ENCODE assay signal across 20 cellular contexts in the genomic region with DNA sequence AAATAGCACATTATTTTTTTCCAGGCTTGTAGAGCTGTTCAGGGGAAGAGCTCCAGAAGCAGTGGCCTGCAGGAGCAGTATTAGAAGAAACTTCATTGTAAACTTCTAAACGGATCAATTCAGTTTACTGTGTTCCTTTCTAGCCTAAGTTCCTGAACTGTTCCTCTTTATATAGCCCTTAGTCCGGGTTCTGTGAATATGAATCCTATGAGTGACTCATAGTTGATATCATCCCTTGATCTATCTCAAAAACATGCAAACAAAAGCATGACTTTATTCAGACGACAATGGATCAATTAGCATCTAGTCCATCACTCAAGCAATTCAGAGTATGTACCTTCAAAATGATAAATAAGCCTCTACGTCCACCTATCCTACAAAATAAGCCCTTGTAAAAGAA. TPM values are rescaled to one million over a fixed set of nuclear protein-coding genes. Genes with fewer than 3 reads are reported as not detected.
"Had no signal": no experiment of that assay in that cellular context is flagged by ENCODE, and none has a peak within 500 bp of the region (broad histone marks: within the 10 kb centered on the region; RNA-seq: fewer than 3 reads in every experiment).

TSS of gene MMP12 (minus strand) at position 141 of the 400 bp plus-strand sequence. CDS start at position 96, 45 bp downstream.

- H3K27ac ChIP-seq: gastroesophageal sphincter, parathyroid adenoma, prostate gland, right lobe of liver, tibial nerve, upper lobe of right lung had no signal

- H3K9me3 ChIP-seq: gastroesophageal sphincter, prostate gland, right lobe of liver, tibial nerve, upper lobe of right lung had no signal

- H3K4me3 ChIP-seq: gastroesophageal sphincter, prostate gland, right lobe of liver, tibial nerve, upper lobe of right lung had no signal

- H3K9ac ChIP-seq: parathyroid adenoma had no signal

- H3K36me3 ChIP-seq: gastroesophageal sphincter, prostate gland, right lobe of liver, tibial nerve, upper lobe of right lung had no signal

- ATAC-seq: esophagus mucosa; gastroesophageal sphincter; left lobe of liver; naive thymus-derived CD4-positive, alpha-beta T cell; right lobe of liver; stimulated activated effector memory CD8-positive, alpha-beta T cell treated with anti-CD3 and anti-CD28 coated beads, Interleukin-12 subunit alpha, Interleukin-12 subunit beta, amount 100 ng/mL, for 72 hours; upper lobe of right lung had no signal

- H3K4me1 ChIP-seq: gastroesophageal sphincter, parathyroid adenoma, prostate gland, right lobe of liver, tibial nerve, upper lobe of right lung had no signal

- DNase-seq: dermis blood vessel endothelial cell; endodermal cell; foreskin fibroblast; glutamatergic neuron; islet precursor cell; mammary epithelial cell; naive thymus-derived CD4-positive, alpha-beta T cell; nephron progenitor cell; retina; right lobe of liver; stimulated activated CD4-positive, alpha-beta T cell treated with anti-CD3 and anti-CD28 coated beads, Interleukin-4, amount 100 ng/mL, for 1 hour; stimulated activated CD8-positive, alpha-beta memory T cell treated with anti-CD3 and anti-CD28 coated beads, Interleukin-4, amount 100 ng/mL, for 48 hours; upper lobe of right lung had no signal

- H2AFZ ChIP-seq: parathyroid adenoma had no signal

- H3K27me3 ChIP-seq: gastroesophageal sphincter, right lobe of liver, tibial nerve, upper lobe of right lung had no signal

- H3K79me2 ChIP-seq: parathyroid adenoma had no signal

RNA-seq across cellular contexts. Expression of gene MMP12, which starts in this region (rescaled TPM):
- polyA plus RNA-seq: naive thymus-derived CD4-positive, alpha-beta T cell had no signal
